In genomic region chr4:74962584-74962983, GRCh38 we compare ENCODE assay signal across 16 cellular contexts. TPM values are rescaled to one million over a fixed set of nuclear protein-coding genes. Genes with fewer than 3 reads are reported as not detected.
"Had no signal": no experiment of that assay in that cellular context is flagged by ENCODE, and none has a peak within 500 bp of the region (broad histone marks: within the 10 kb centered on the region; RNA-seq: fewer than 3 reads in every experiment).

No MANE protein-coding gene starts in this region.

- H3K4me3 ChIP-seq: mucosa of descending colon, ovary, right lobe of liver, suprapubic skin had no signal

- DNase-seq: activated CD4-positive, alpha-beta T cell treated with anti-CD3 and anti-CD28 coated beads, Interleukin-2, amount 10 ng/mL, durations not matched to agents 24 days and 14 days; activated CD4-positive, CD25-positive, alpha-beta regulatory T cell; activated naive CD8-positive, alpha-beta T cell treated with anti-CD3 and anti-CD28 coated beads for 36 hours; amygdala; cerebellar nuclear complex; effector memory CD8-positive, alpha-beta T cell; foreskin keratinocyte; glutamatergic neuron; left ventricle myocardium superior; mucosa of descending colon; naive thymus-derived CD4-positive, alpha-beta T cell; ovary; right lobe of liver; trophoblast cell had no signal

- H3K27me3 ChIP-seq: ovary, right lobe of liver, suprapubic skin had no signal

- H3K9me3 ChIP-seq: mucosa of descending colon, ovary, right lobe of liver, suprapubic skin had no signal

- H3K4me1 ChIP-seq: right lobe of liver had no signal

- H3K27ac ChIP-seq: foreskin keratinocyte, ovary, right lobe of liver, suprapubic skin had no signal

- ATAC-seq: effector memory CD8-positive, alpha-beta T cell; foreskin keratinocyte; left ventricle myocardium superior; mucosa of descending colon; naive thymus-derived CD4-positive, alpha-beta T cell; right lobe of liver had no signal

- H3K36me3 ChIP-seq: ovary, right lobe of liver, suprapubic skin had no signal

RNA-seq across cellular contexts. Expression of gene PARM1, which starts 29.7 kb away (rescaled TPM):
- total RNA-seq: activated CD4-positive, alpha-beta T cell treated with anti-CD3 and anti-CD28 coated beads, Interleukin-2, amount 10 ng/mL, durations not matched to agents 24 days and 14 days; activated T-helper 1 cell treated with anti-CD3 and anti-CD28 coated beads, Interleukin-12 subunit alpha, Interleukin-12 subunit beta, Interleukin-2, Interleukin-4 antibody, amounts not matched to agents 30 ng/mL and 10 ng/mL and 1 ng/mL, durations not matched to agents 14 hours and 24 hours and 36 hours had no signal
